In genomic region chr12:2266666-2267623, GRCh38 we compare ENCODE assay signal across 14 cellular contexts.
DNase-seq lines count a peak whose midpoint lies in the region; TF ChIP-seq lines count a peak whose summit lies in the region.
"Had no signal": no experiment of that assay in that cellular context is flagged by ENCODE, and none has a peak within 500 bp of the region (broad histone marks: within the 10 kb centered on the region; RNA-seq: fewer than 3 reads in every experiment).

No MANE protein-coding gene starts in this region.

- H3K27me3 ChIP-seq in breast epithelium (no peaks in the 10 kb centered on the region), dorsolateral prefrontal cortex (peaks cover 0 to 5% (median 0%) of the 10 kb centered on the region in 45 donors), mucosa of rectum (ENCODE audit: control insufficient read depth in 2 of 2, insufficient read depth in 2 of 2, low read length in 2 of 2) (no peaks in the 10 kb centered on the region), uterus (no peaks in the 10 kb centered on the region), MG63 (no peaks in the 10 kb centered on the region)
- H3K27me3 ChIP-seq: neutrophil had no signal

- H3K27ac ChIP-seq in breast epithelium (peak overlapping the region; percentile 6 to 74), dorsolateral prefrontal cortex (peak overlapping the region in 32 of 59 donors; percentile 1 to 85 (median 64)), mucosa of rectum (ENCODE audit: low read depth in 2 of 2, low read length in 2 of 2) (peak overlapping the region; percentile 1 to 45), uterus (peak overlapping the region; percentile 62 to 68)
- H3K27ac ChIP-seq: A549, neutrophil had no signal

- CTCF ChIA-PET in MCF 10A (lab: Yijun Ruan, JAX): interaction anchor here (0.5 to 0.6 kb wide), 2 partner anchors 231 to 233 kb away, joined by 4 read pairs; no protein-coding TSS in a partner anchor

- no peaks in the 10 kb centered on the region for H3K4me1 ChIP-seq in breast epithelium
- H3K4me1 ChIP-seq in mucosa of rectum (ENCODE audit: control insufficient read depth in 2 of 2, insufficient read depth in 2 of 2, low read length in 2 of 2): peaks cover 4 to 23% of the 10 kb centered on the region in 2 donors
- H3K4me1 ChIP-seq in uterus: peaks cover 21 to 25% of the 10 kb centered on the region in 2 donors
- H3K4me1 ChIP-seq: A549 had no signal

- no peaks in the 10 kb centered on the region for H3K36me3 Mint-ChIP-seq in MCF 10A (ENCODE audit: insufficient read depth, unreplicated experiment)
- H3K36me3 Mint-ChIP-seq: CD4-positive, alpha-beta memory T cell had no signal

- H3K9me3 ChIP-seq in breast epithelium (no peaks in the 10 kb centered on the region), mucosa of rectum (ENCODE audit: control insufficient read depth in 2 of 2, low read length in 2 of 2) (no peaks in the 10 kb centered on the region), uterus (no peaks in the 10 kb centered on the region), MG63 (no peaks in the 10 kb centered on the region; the same call in 1 of the 2 replicates)
- H3K9me3 ChIP-seq: A549, neutrophil had no signal

- no peaks in the 10 kb centered on the region for H3K9me3 Mint-ChIP-seq in MCF 10A (ENCODE audit: unreplicated experiment)
- H3K9me3 Mint-ChIP-seq: CD4-positive, alpha-beta memory T cell; stimulated activated naive CD8-positive, alpha-beta T cell treated with anti-CD3 and anti-CD28 coated beads, Interleukin-15, Interleukin-2, amounts not matched to agents 100 ng/mL and 50 ng/mL, for 24 hours had no signal

- DNase-seq in breast epithelium (ENCODE audit: low spot score in 2 of 2) (peak in 1 of 2 donors; percentile 25), MCF 10A (ENCODE audit: unreplicated experiment) (no peak), dorsolateral prefrontal cortex (peak in 1 of 10 donors; percentile 1), uterus (no peak), MG63 (no peak), COLO668 (lab: John Stamatoyannopoulos, UW; ENCODE audit: unreplicated experiment) (no peak)
- DNase-seq in activated CD4-positive, alpha-beta T cell treated with anti-CD3 and anti-CD28 coated beads for 1 hour: no peak
- DNase-seq: CD4-positive, alpha-beta memory T cell; Kasumi-1; NCI-H1436 treated with DMSO at 0.1 percent for 48 hours had no signal

- no peaks in the 10 kb centered on the region for H3K36me3 ChIP-seq in breast epithelium
- H3K36me3 ChIP-seq in mucosa of rectum (ENCODE audit: control insufficient read depth in 2 of 2, insufficient read depth in 2 of 2, low read length in 2 of 2): no peaks in the 10 kb centered on the region
- H3K36me3 ChIP-seq in uterus: no peaks in the 10 kb centered on the region
- H3K36me3 ChIP-seq in MG63: no peaks in the 10 kb centered on the region
- H3K36me3 ChIP-seq: neutrophil had no signal

- no peaks in the 10 kb centered on the region for H3K27me3 Mint-ChIP-seq in MCF 10A (ENCODE audit: insufficient read depth, unreplicated experiment)
- H3K27me3 Mint-ChIP-seq: stimulated activated naive CD8-positive, alpha-beta T cell treated with anti-CD3 and anti-CD28 coated beads, Interleukin-15, Interleukin-2, amounts not matched to agents 100 ng/mL and 50 ng/mL, for 24 hours had no signal

- POLR2A ChIA-PET in MCF 10A (lab: Yijun Ruan, JAX): interaction anchor here (0.6 kb wide), 1 partner anchor 134 kb away, joined by 3 read pairs; no protein-coding TSS in a partner anchor

- intact Hi-C loops in breast epithelium (cut with DNase I; ENCODE audit: low total_unique reads) (no loop called here), MCF 10A (cut with micrococcal nuclease) (loop anchor here (5.0 kb wide), 1 partner anchor 210 kb away; no protein-coding TSS in a partner anchor), dorsolateral prefrontal cortex (cut with DNase I) (no loop called here), uterus (cut with DNase I; ENCODE audit: low total_unique reads) (no loop called here)

- H3K4me3 ChIP-seq in breast epithelium (no peak overlapping the region), dorsolateral prefrontal cortex (no peak overlapping the region), mucosa of rectum (ENCODE audit: low read length in 2 of 2) (peak overlapping the region in 1 of 2 donors; percentile 21), uterus (no peak overlapping the region), MG63 (no peak overlapping the region)
- H3K4me3 ChIP-seq: A549 had no signal

- BruUV-seq in MCF 10A (replicated peaks; lab: Mats Ljungman, UMichigan): no TSS peak

- H3K4me3 Mint-ChIP-seq in MCF 10A (ENCODE audit: unreplicated experiment): no peak overlapping the region
- H3K4me3 Mint-ChIP-seq: CD4-positive, alpha-beta memory T cell; stimulated activated naive CD8-positive, alpha-beta T cell treated with anti-CD3 and anti-CD28 coated beads, Interleukin-15, Interleukin-2, amounts not matched to agents 100 ng/mL and 50 ng/mL, for 24 hours had no signal

- TF ChIP-seq POLR2A in breast epithelium (IDR thresholded peaks at IDR 0.05): no peak
- no peak for TF ChIP-seq POLR2A in uterus (IDR thresholded peaks at IDR 0.05)

- H3K9ac ChIP-seq in mucosa of rectum (ENCODE audit: low read depth in 1 of 2, low read length in 2 of 2): no peak overlapping the region

- H3K4me1 Mint-ChIP-seq in MCF 10A (ENCODE audit: insufficient read depth, unreplicated experiment): peaks cover 24% of the 10 kb centered on the region
- H3K4me1 Mint-ChIP-seq: CD4-positive, alpha-beta memory T cell had no signal

- TF ChIP-seq CTCF in breast epithelium (IDR thresholded peaks at IDR 0.05) (no peak), MCF 10A (IDR thresholded peaks at IDR 0.05; ENCODE audit: unreplicated experiment) (no peak), dorsolateral prefrontal cortex (IDR thresholded peaks at IDR 0.05 in 54 of 56, conservative IDR thresholded peaks at IDR 0.05 in 2 of 56; ENCODE audit: low read depth in 1 of 56, partially characterized antibody in 56 of 56) (no peak), uterus (IDR thresholded peaks at IDR 0.05) (no peak)

- H3K27ac Mint-ChIP-seq in MCF 10A (ENCODE audit: low read depth, unreplicated experiment): no peak overlapping the region
- H3K27ac Mint-ChIP-seq: CD4-positive, alpha-beta memory T cell; stimulated activated naive CD8-positive, alpha-beta T cell treated with anti-CD3 and anti-CD28 coated beads, Interleukin-15, Interleukin-2, amounts not matched to agents 100 ng/mL and 50 ng/mL, for 24 hours had no signal
